In the genomic region with DNA sequence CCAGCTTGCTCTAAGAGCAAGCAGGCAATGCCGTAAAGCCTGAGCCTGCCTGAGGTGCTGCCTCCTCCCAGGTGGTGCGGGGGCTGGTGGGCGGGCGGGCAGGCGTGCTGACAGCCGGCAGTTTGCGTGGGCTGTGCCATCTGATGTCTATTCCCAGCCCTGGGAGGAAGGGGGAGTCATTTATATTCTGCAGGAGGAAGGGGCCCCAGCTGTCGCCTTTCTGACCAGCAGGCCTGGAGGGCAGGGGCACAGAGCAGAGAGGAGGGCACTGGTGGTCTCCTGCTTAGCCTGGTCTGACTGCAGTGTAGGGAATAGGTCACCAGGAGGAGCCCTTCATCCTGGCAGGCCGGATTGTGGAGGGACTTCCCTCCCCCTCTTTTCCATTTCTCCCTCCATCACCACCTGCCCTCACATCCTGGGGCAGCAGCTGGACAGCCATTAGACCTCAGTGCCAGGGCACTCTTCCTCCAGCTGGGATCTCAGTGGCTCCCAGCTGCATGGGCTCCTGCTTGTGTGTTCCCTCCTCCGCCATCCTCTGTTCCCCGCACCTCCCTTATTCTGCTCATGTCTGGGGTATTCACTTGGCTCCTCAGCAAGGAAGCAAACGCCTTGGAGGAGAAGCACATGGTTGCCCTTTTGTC, we compare ENCODE assay signal across 9 cellular contexts. TPM values are rescaled to one million over a fixed set of nuclear protein-coding genes. Genes with fewer than 3 reads are reported as not detected.
DNase-seq lines count a peak whose midpoint lies in the region; ATAC-seq and TF ChIP-seq lines count a peak whose summit lies in the region.
"Had no signal": no experiment of that assay in that cellular context is flagged by ENCODE, and none has a peak within 500 bp of the region (broad histone marks: within the 10 kb centered on the region; RNA-seq: fewer than 3 reads in every experiment).

No MANE protein-coding gene starts in this region.

- peak overlapping the region; percentile 60 to 75 for H3K27ac Mint-ChIP-seq in activated naive CD4-positive, alpha-beta T cell treated with anti-CD3 and anti-CD28 coated beads, Interleukin-2, amount 50 U/mL, for 72 hours

- intact Hi-C loops in transverse colon (cut with DNase I; ENCODE audit: low total_unique reads): loop anchor here (2.0 kb wide), 1 partner anchor 33 kb away; no protein-coding TSS in a partner anchor

- in situ Hi-C loops in transverse colon (cut with MboI; ENCODE audit: low pct_ligation_motif_present in 1 of 4, low pct_unique_long_range_greater_than_20kb in 1 of 4, low sequenced_read_pairs in 3 of 4): loop anchor here in 2 of 4 donors (5.0 kb wide), 1 partner anchor 34 kb away; no protein-coding TSS in a partner anchor

- peaks cover 20 to 46% (median 36%) of the 10 kb centered on the region in 4 donors for H3K4me1 ChIP-seq in transverse colon
- H3K4me1 ChIP-seq: Caco-2 had no signal

- no peak for TF ChIP-seq POLR2A in transverse colon (IDR thresholded peaks at IDR 0.05)

- DNase-seq in NCI-H748 (lab: John Stamatoyannopoulos, UW; ENCODE audit: unreplicated experiment) (peak; percentile 46), NCI-H748 treated with DMSO at 0.1 percent for 48 hours (lab: John Stamatoyannopoulos, UW) (no peak), NCI-H446 (lab: John Stamatoyannopoulos, UW) (peak; percentile 19 to 51), islet precursor cell (peak; percentile 82), transverse colon (no peak), inferior parietal cortex (ENCODE audit: extremely low spot score) (no peak)
- peak in 1 of 2 donors; percentile 35 for DNase-seq in activated naive CD4-positive, alpha-beta T cell treated with anti-CD3 and anti-CD28 coated beads, Interleukin-2, amount 50 U/mL, for 72 hours (ENCODE audit: low spot score in 2 of 2)
- DNase-seq in NK-92 treated with Interleukin-12 subunit alpha and Interleukin-12 subunit beta, amount 100 ng/mL, for 24 hours (lab: John Stamatoyannopoulos, UW): no peak

- peaks cover 7 to 17% of the 10 kb centered on the region in 2 donors for H3K36me3 Mint-ChIP-seq in activated naive CD4-positive, alpha-beta T cell treated with anti-CD3 and anti-CD28 coated beads, Interleukin-2, amount 50 U/mL, for 72 hours

- ATAC-seq in activated naive CD4-positive, alpha-beta T cell treated with anti-CD3 and anti-CD28 coated beads, Interleukin-2, amount 50 U/mL, for 72 hours: no peak

- no peaks in the 10 kb centered on the region for H3K9me3 Mint-ChIP-seq in activated naive CD4-positive, alpha-beta T cell treated with anti-CD3 and anti-CD28 coated beads, Interleukin-2, amount 50 U/mL, for 72 hours

- H3K27me3 ChIP-seq in transverse colon: no peaks in the 10 kb centered on the region

- H3K4me3 ChIP-seq in transverse colon: no peak overlapping the region

- H3K27ac ChIP-seq in transverse colon: no peak overlapping the region

- no peaks in the 10 kb centered on the region for H3K9me3 ChIP-seq in transverse colon
- H3K9me3 ChIP-seq: Caco-2 had no signal

- WGBS in transverse colon (ENCODE audit: low coverage in 1 of 2), 2 donors: 67 to 77% methylated on average over 1 to 8 of the region's 12 CpGs

- H3K36me3 ChIP-seq in transverse colon: no peaks in the 10 kb centered on the region

- peak; percentile 41 to 47 (median 43) for TF ChIP-seq CTCF in transverse colon (IDR thresholded peaks at IDR 0.05)

- no peak for TF ChIP-seq EP300 in transverse colon (IDR thresholded peaks at IDR 0.05; ENCODE audit: low read depth)

RNA-seq across cellular contexts. Expression of a gene that starts 4.4 kb away (rescaled TPM):
- 10 to 100 TPM; 11.3 to 14.9 TPM for total RNA-seq in activated naive CD4-positive, alpha-beta T cell treated with anti-CD3 and anti-CD28 coated beads, Interleukin-2, amount 50 U/mL, for 72 hours
- total RNA-seq in transverse colon: 10 to 100 TPM; 10.5 to 37.4 (median 17.3) TPM

RNA-seq across cellular contexts. Expression of a gene that starts 11.2 kb away (rescaled TPM):
- 1 to 10 TPM in 1 of 2 donors, under 1 TPM in 1; 0.97 to 1.3 TPM for total RNA-seq in activated naive CD4-positive, alpha-beta T cell treated with anti-CD3 and anti-CD28 coated beads, Interleukin-2, amount 50 U/mL, for 72 hours
- 1 to 10 TPM in 2 of 4 donors, under 1 TPM in 2; 0.60 to 8.1 (median 3.5) TPM for total RNA-seq in transverse colon

RNA-seq across cellular contexts. Expression of a gene that starts 14.6 kb away (rescaled TPM):
- total RNA-seq in activated naive CD4-positive, alpha-beta T cell treated with anti-CD3 and anti-CD28 coated beads, Interleukin-2, amount 50 U/mL, for 72 hours: 10 to 100 TPM; 11.5 to 21.9 TPM
- total RNA-seq in transverse colon: 10 to 100 TPM in 1 of 4 donors, 1 to 10 TPM in 3; 2.7 to 12.3 (median 6.2) TPM

RNA-seq across cellular contexts. Expression of a gene that starts 31.9 kb away (rescaled TPM):
- under 1 TPM in 1 of 2 donors, not detected in 1; 0.09 TPM for total RNA-seq in activated naive CD4-positive, alpha-beta T cell treated with anti-CD3 and anti-CD28 coated beads, Interleukin-2, amount 50 U/mL, for 72 hours
- total RNA-seq in transverse colon: 1 to 10 TPM in 1 of 4 donors, under 1 TPM in 3; 0.40 to 4.1 (median 0.44) TPM

RNA-seq across cellular contexts. Expression of a gene that starts 41.4 kb away (rescaled TPM):
- total RNA-seq in activated naive CD4-positive, alpha-beta T cell treated with anti-CD3 and anti-CD28 coated beads, Interleukin-2, amount 50 U/mL, for 72 hours: under 1 TPM in 1 of 2 donors, not detected in 1; 0.57 TPM
- total RNA-seq in transverse colon: not detected
- total RNA-seq: Caco-2 had no signal

Comparison
In these comparisons a context has a peak if more than half of its experiments do, and no peak if none do; other contexts are left out.
1. DNase-seq: peak in NCI-H748 (single experiment), NCI-H446 (2 of 2) and islet precursor cell (single experiment); none in NCI-H748 treated with DMSO at 0.1 percent for 48 hours (single experiment), transverse colon (single experiment), inferior parietal cortex (single experiment) and NK-92 treated with Interleukin-12 subunit alpha and Interleukin-12 subunit beta, amount 100 ng/mL, for 24 hours (single experiment).